ENCODE assay signal across 1 cellular context in the genomic region with DNA sequence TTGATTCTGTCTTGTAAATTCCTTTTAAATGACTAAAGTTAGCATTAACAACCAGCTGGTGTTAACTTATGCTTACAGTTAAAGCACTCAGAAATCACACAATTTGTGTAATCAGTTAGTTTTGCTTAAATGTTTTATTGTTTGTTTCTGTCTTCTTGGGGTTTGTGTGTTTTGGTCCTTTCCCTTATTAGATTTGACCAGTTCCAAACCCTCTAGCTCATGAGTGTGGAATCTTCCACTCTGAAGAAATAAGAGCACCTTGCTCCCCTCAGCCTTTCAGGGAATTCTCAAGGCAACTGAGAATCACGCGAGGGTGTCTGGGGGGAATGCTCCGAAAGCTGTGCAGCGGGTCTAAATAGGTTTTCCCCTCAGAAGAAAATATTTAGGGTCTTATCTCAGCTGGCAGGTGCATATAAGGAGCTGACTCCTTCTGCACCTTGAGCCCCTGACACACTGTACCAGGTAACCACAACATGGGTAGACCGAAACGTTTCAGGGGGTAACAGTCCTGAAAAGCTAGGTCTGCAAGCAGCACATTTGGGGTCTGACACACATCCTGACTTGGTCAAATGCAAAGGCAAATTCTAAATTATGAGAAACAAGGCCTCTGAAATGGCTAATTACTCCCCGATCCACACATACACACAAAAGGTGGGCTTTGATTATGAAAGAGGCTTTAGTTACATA.
TF ChIP-seq lines count a peak whose summit lies in the region.

No MANE protein-coding gene starts in this region.

TF ChIP-seq in GM23338, 12 proteins besides CTCF, POLR2A, EP300 and RAD21:
- TF ChIP-seq EZH2phosphoT487 (IDR thresholded peaks at IDR 0.05; ENCODE audit: unreplicated experiment) (no peak), ZNF462 (CRISPR knock-in tag; IDR thresholded peaks at IDR 0.05) (no peak), STAT1 (IDR thresholded peaks at IDR 0.05; ENCODE audit: unreplicated experiment) (no peak), POLR2AphosphoS5 (IDR thresholded peaks at IDR 0.05; ENCODE audit: low read depth) (no peak), ZNF114 (CRISPR knock-in tag; IDR thresholded peaks at IDR 0.05) (no peak), NANOG (IDR thresholded peaks at IDR 0.05; ENCODE audit: borderline replicate concordance) (no peak), EZH2 (IDR thresholded peaks at IDR 0.05; ENCODE audit: low read depth, unreplicated experiment) (no peak), ETS1 (IDR thresholded peaks at IDR 0.05) (no peak), ZNF331 (CRISPR knock-in tag; IDR thresholded peaks at IDR 0.05; ENCODE audit: low read depth) (no peak), JUNB (IDR thresholded peaks at IDR 0.05; ENCODE audit: unreplicated experiment) (no peak), CREB1 (CRISPR knock-in tag; IDR thresholded peaks at IDR 0.05; ENCODE audit: low read depth) (no peak)
- TF ChIP-seq, protein P1, sequence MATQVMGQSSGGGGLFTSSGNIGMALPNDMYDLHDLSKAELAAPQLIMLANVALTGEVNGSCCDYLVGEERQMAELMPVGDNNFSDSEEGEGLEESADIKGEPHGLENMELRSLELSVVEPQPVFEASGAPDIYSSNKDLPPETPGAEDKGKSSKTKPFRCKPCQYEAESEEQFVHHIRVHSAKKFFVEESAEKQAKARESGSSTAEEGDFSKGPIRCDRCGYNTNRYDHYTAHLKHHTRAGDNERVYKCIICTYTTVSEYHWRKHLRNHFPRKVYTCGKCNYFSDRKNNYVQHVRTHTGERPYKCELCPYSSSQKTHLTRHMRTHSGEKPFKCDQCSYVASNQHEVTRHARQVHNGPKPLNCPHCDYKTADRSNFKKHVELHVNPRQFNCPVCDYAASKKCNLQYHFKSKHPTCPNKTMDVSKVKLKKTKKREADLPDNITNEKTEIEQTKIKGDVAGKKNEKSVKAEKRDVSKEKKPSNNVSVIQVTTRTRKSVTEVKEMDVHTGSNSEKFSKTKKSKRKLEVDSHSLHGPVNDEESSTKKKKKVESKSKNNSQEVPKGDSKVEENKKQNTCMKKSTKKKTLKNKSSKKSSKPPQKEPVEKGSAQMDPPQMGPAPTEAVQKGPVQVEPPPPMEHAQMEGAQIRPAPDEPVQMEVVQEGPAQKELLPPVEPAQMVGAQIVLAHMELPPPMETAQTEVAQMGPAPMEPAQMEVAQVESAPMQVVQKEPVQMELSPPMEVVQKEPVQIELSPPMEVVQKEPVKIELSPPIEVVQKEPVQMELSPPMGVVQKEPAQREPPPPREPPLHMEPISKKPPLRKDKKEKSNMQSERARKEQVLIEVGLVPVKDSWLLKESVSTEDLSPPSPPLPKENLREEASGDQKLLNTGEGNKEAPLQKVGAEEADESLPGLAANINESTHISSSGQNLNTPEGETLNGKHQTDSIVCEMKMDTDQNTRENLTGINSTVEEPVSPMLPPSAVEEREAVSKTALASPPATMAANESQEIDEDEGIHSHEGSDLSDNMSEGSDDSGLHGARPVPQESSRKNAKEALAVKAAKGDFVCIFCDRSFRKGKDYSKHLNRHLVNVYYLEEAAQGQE (IDR thresholded peaks at IDR 0.05; ENCODE audit: unreplicated experiment): no peak
